Comparison of ENCODE assay signal across 21 cellular contexts in genomic region chr11:6672006-6672405, GRCh38. TPM values are rescaled to one million over a fixed set of nuclear protein-coding genes. Genes with fewer than 3 reads are reported as not detected.
DNase-seq lines count a peak whose midpoint lies in the region; ATAC-seq, FAIRE-seq and TF ChIP-seq lines count a peak whose summit lies in the region.
"Had no signal": no experiment of that assay in that cellular context is flagged by ENCODE, and none has a peak within 500 bp of the region (broad histone marks: within the 10 kb centered on the region; RNA-seq: fewer than 3 reads in every experiment).

No MANE protein-coding gene starts in this region.

- no peaks in the 10 kb centered on the region for H3K4me1 ChIP-seq in A549
- peaks cover 81% of the 10 kb centered on the region for H3K4me1 ChIP-seq in CD4-positive, alpha-beta memory T cell (ENCODE audit: insufficient read depth, low read length)
- peaks cover 0 to 7% (median 0%) of the 10 kb centered on the region in 3 donors for H3K4me1 ChIP-seq in gastroesophageal sphincter

- peak overlapping the region in 4 of 7 donors; percentile 36 to 73 (median 66) for H3K27ac Mint-ChIP-seq in CD4-positive, alpha-beta memory T cell
- peak overlapping the region; percentile 39 for H3K27ac Mint-ChIP-seq in T-helper 17 cell
- H3K27ac Mint-ChIP-seq in activated naive CD8-positive, alpha-beta T cell treated with anti-CD3 and anti-CD28 coated beads for 36 hours = peak overlapping the region; percentile 23
- H3K27ac Mint-ChIP-seq: IgD-negative memory B cell had no signal

- no peaks in the 10 kb centered on the region for H3K27me3 Mint-ChIP-seq in CD4-positive, alpha-beta memory T cell
- H3K27me3 Mint-ChIP-seq in T-helper 17 cell = no peaks in the 10 kb centered on the region
- no peaks in the 10 kb centered on the region for H3K27me3 Mint-ChIP-seq in activated naive CD8-positive, alpha-beta T cell treated with anti-CD3 and anti-CD28 coated beads for 36 hours
- H3K27me3 Mint-ChIP-seq: IgD-negative memory B cell had no signal

- no peaks in the 10 kb centered on the region for H3K27me3 ChIP-seq in CD4-positive, alpha-beta memory T cell (ENCODE audit: insufficient read depth, low read length)
- H3K27me3 ChIP-seq in gastroesophageal sphincter = no peaks in the 10 kb centered on the region
- H3K27me3 ChIP-seq: Peyer's patch had no signal

- TF ChIP-seq RAD21 in A549 (conservative IDR thresholded peaks at IDR 0.05 in 1 of 2, IDR thresholded peaks at IDR 0.05 in 1 of 2) = no peak

- peaks cover 52 to 87% (median 67%) of the 10 kb centered on the region in 4 donors for H3K4me1 Mint-ChIP-seq in CD4-positive, alpha-beta memory T cell
- peaks cover 46% of the 10 kb centered on the region for H3K4me1 Mint-ChIP-seq in T-helper 17 cell
- H3K4me1 Mint-ChIP-seq in activated naive CD8-positive, alpha-beta T cell treated with anti-CD3 and anti-CD28 coated beads for 36 hours = peaks cover 52% of the 10 kb centered on the region

- H3K4me3 Mint-ChIP-seq in CD4-positive, alpha-beta memory T cell = peak overlapping the region in 6 of 8 donors; percentile 5 to 78 (median 56)
- H3K4me3 Mint-ChIP-seq in T-helper 17 cell = no peak overlapping the region
- H3K4me3 Mint-ChIP-seq in activated naive CD8-positive, alpha-beta T cell treated with anti-CD3 and anti-CD28 coated beads for 36 hours = no peak overlapping the region
- H3K4me3 Mint-ChIP-seq: IgD-negative memory B cell had no signal

- TF ChIP-seq CTCF in A549 (IDR thresholded peaks at IDR 0.05) = no peak
- TF ChIP-seq CTCF in gastroesophageal sphincter (IDR thresholded peaks at IDR 0.05) = no peak

- H3K27ac ChIP-seq in A549 = no peak overlapping the region
- no peak overlapping the region for H3K27ac ChIP-seq in CD4-positive, alpha-beta memory T cell (ENCODE audit: low read depth, low read length)
- no peak overlapping the region for H3K27ac ChIP-seq in gastroesophageal sphincter
- H3K27ac ChIP-seq: Peyer's patch had no signal

- H3K4me3 ChIP-seq in A549 = no peak overlapping the region
- H3K4me3 ChIP-seq in CD4-positive, alpha-beta memory T cell (ENCODE audit: low read length in 2 of 2) = no peak overlapping the region
- H3K4me3 ChIP-seq in gastroesophageal sphincter = no peak overlapping the region
- H3K4me3 ChIP-seq: GM12878, Peyer's patch had no signal

- CTCF ChIA-PET in A549 (lab: Yijun Ruan, JAX) = interaction anchor here (0.9 to 2.0 kb wide), 3 partner anchors 10 to 309 kb away, joined by 3 to 6 read pairs (median 6); no protein-coding TSS in a partner anchor
- CTCF ChIA-PET in CD4-positive, alpha-beta memory T cell (lab: Charles Lee; ENCODE audit: partially characterized antibody) = interaction anchor here (0.8 to 6.6 kb wide), 9 partner anchors 11 to 143 kb away, joined by 3 to 64 read pairs (median 7); partner anchors contain the start of genes ILK, MRPL17, TAF10 and TPP1

- no peak for FAIRE-seq in A549 (lab: Jason Lieb, UNC)
- FAIRE-seq: GM12878 had no signal

- H3K4me2 ChIP-seq in A549 = no peak overlapping the region

- WGBS in A549 (ENCODE audit: missing lambda C conversion rate) = 85% methylated on average over 2 of the region's 2 CpGs
- WGBS in gastroesophageal sphincter (ENCODE audit: low coverage in 1 of 2), 2 donors = 100% methylated on average over 2 of the region's 2 CpGs; no CpG with 5 or more reads in 1 of the 2 donors

- no peak for TF ChIP-seq EP300 in A549 (IDR thresholded peaks at IDR 0.05)
- TF ChIP-seq EP300 in gastroesophageal sphincter (IDR thresholded peaks at IDR 0.05) = no peak

- TF ChIP-seq POLR2A in A549 (IDR thresholded peaks at IDR 0.05; ENCODE audit: low read length) (no peak), gastroesophageal sphincter (IDR thresholded peaks at IDR 0.05) (no peak)

- no peaks in the 10 kb centered on the region for H3K36me3 ChIP-seq in CD4-positive, alpha-beta memory T cell (ENCODE audit: insufficient read depth, low read length)
- H3K36me3 ChIP-seq in gastroesophageal sphincter = no peaks in the 10 kb centered on the region
- H3K36me3 ChIP-seq: Peyer's patch had no signal

- intact Hi-C loops in CD4-positive, alpha-beta memory T cell (cut with micrococcal nuclease) = no loop called here

- H3K9me3 Mint-ChIP-seq in CD4-positive, alpha-beta memory T cell = peaks cover 0 to 3% (median 0%) of the 10 kb centered on the region in 8 donors
- peaks cover 6% of the 10 kb centered on the region for H3K9me3 Mint-ChIP-seq in activated naive CD8-positive, alpha-beta T cell treated with anti-CD3 and anti-CD28 coated beads for 36 hours
- H3K9me3 Mint-ChIP-seq: CD8-positive, alpha-beta T cell; IgD-negative memory B cell had no signal

- POLR2A ChIA-PET in A549 (lab: Yijun Ruan, JAX) = interaction anchor here (0.6 to 1.0 kb wide), 2 partner anchors 11 to 164 kb away, joined by 3 read pairs; partner anchors contain the start of gene MRPL17
- POLR2A ChIA-PET in CD4-positive, alpha-beta memory T cell (lab: Charles Lee; ENCODE audit: partially characterized antibody) = interaction anchor here (1.0 to 6.1 kb wide), 13 partner anchors 8 to 263 kb away, joined by 3 to 55 read pairs (median 5); partner anchors contain the start of genes MRPL17, TAF10 and TPP1

- DNase-seq in A549 (ENCODE audit: low read depth in 1 of 2, low spot score in 1 of 2) = no peak
- DNase-seq in CD4-positive, alpha-beta memory T cell = no peak
- no peak for DNase-seq in T-helper 17 cell
- no peak for DNase-seq in activated naive CD8-positive, alpha-beta T cell treated with anti-CD3 and anti-CD28 coated beads for 36 hours
- no peak for DNase-seq in NCI-H446 treated with DMSO at 0.1 percent for 48 hours (lab: John Stamatoyannopoulos, UW)
- DNase-seq in mesenteric fat pad (ENCODE audit: low spot score) = no peak
- DNase-seq: CD8-positive, alpha-beta T cell; DND-41; H7; Kasumi-1; MM.1S; NCI-H1048; NCI-H1417 treated with DMSO at 0.1 percent for 48 hours; NCI-H187; NCI-H510A; NCI-H748 treated with DMSO at 0.1 percent for 48 hours; Peyer's patch had no signal

- H3K36me3 Mint-ChIP-seq in CD4-positive, alpha-beta memory T cell = no peaks in the 10 kb centered on the region
- H3K36me3 Mint-ChIP-seq in T-helper 17 cell (ENCODE audit: low read depth) = no peaks in the 10 kb centered on the region
- peaks cover 7% of the 10 kb centered on the region for H3K36me3 Mint-ChIP-seq in activated naive CD8-positive, alpha-beta T cell treated with anti-CD3 and anti-CD28 coated beads for 36 hours
- H3K36me3 Mint-ChIP-seq: CD8-positive, alpha-beta T cell had no signal

- H3K9me3 ChIP-seq in A549 (no peaks in the 10 kb centered on the region), T-helper 17 cell (ENCODE audit: control insufficient read depth, low read length, poor library complexity, severe bottlenecking) (no peaks in the 10 kb centered on the region), gastroesophageal sphincter (no peaks in the 10 kb centered on the region)
- H3K9me3 ChIP-seq in CD4-positive, alpha-beta memory T cell (ENCODE audit: control insufficient read depth in 1 of 2, low read length in 2 of 2) = no peaks in the 10 kb centered on the region
- H3K9me3 ChIP-seq: Peyer's patch had no signal

- ATAC-seq in A549 (no peak), T-helper 17 cell (no peak), gastroesophageal sphincter (no peak)
- ATAC-seq: CD8-positive, alpha-beta T cell; GM12878; SK-N-SH treated with all-trans-retinoic acid at 6 μM for 48 hours had no signal

RNA-seq across cellular contexts. Expression of gene MRPL17, which starts 11.1 kb away (rescaled TPM):
- polyA plus RNA-seq in A549 (2011; rRNA removed) (96.8 and 107 TPM in 2 replicates), A549 (2017; fragmentation: RNase III; extraction: RNeasy Plus Mini Kit Qiagen cat#74134 plus additional on column Dnase treatment) (127 to 132 TPM (median 128 TPM) in 3 replicates)
- polyA plus RNA-seq in A549 (2012; cell fraction: cytosol; rRNA removed) = 101 and 115 TPM in 2 replicates
- 57.5 and 58.2 TPM in 2 replicates for polyA plus RNA-seq in A549 (2012; cell fraction: nucleus; rRNA removed)
- polyA minus RNA-seq in A549 (2011; rRNA and poly(A)+ RNA removed) = 51.0 and 66.0 TPM in 2 replicates
- total RNA-seq in CD4-positive, alpha-beta memory T cell = 10 to 100 TPM; 33.4 to 36.9 TPM
- 10 to 100 TPM; 12.7 to 42.6 TPM for polyA plus RNA-seq in CD4-positive, alpha-beta memory T cell
- total RNA-seq in T-helper 17 cell (10 to 100 TPM; 10.9 TPM), gastroesophageal sphincter (10 to 100 TPM; 12.6 to 35.0 (median 18.6) TPM), mesenteric fat pad (42.2 TPM)
- total RNA-seq in activated naive CD8-positive, alpha-beta T cell treated with anti-CD3 and anti-CD28 coated beads for 36 hours = 100 to 1,000 TPM; 141 to 143 TPM

RNA-seq across cellular contexts. Expression of gene DCHS1, which starts 16.4 kb away (rescaled TPM):
- 0.06 and 0.08 TPM in 2 replicates for polyA plus RNA-seq in A549 (2011; rRNA removed)
- polyA plus RNA-seq in A549 (2012; cell fraction: cytosol; rRNA removed) = 0.07 and 0.10 TPM in 2 replicates
- 0.28 and 0.35 TPM in 2 replicates for polyA plus RNA-seq in A549 (2012; cell fraction: nucleus; rRNA removed)
- polyA plus RNA-seq in A549 (2017; fragmentation: RNase III; extraction: RNeasy Plus Mini Kit Qiagen cat#74134 plus additional on column Dnase treatment) = 0.04 to 0.07 TPM (median 0.06 TPM) in 3 replicates
- polyA minus RNA-seq in A549 (2011; rRNA and poly(A)+ RNA removed) = 0.12 and 0.24 TPM in 2 replicates
- 1 to 10 TPM; 6.4 to 6.7 TPM for total RNA-seq in CD4-positive, alpha-beta memory T cell
- polyA plus RNA-seq in CD4-positive, alpha-beta memory T cell = 1 to 10 TPM in 1 of 2 donors, under 1 TPM in 1; 0.47 to 2.5 TPM
- total RNA-seq in T-helper 17 cell = 1 to 10 TPM; 1.8 to 8.0 TPM
- 1 to 10 TPM; 1.3 to 1.4 TPM for total RNA-seq in activated naive CD8-positive, alpha-beta T cell treated with anti-CD3 and anti-CD28 coated beads for 36 hours
- total RNA-seq in gastroesophageal sphincter = 10 to 100 TPM; 22.2 to 59.8 (median 37.8) TPM
- total RNA-seq in mesenteric fat pad = 23.0 TPM

RNA-seq across cellular contexts. Expression of gene TPP1, which starts 52.8 kb away (rescaled TPM):
- polyA plus RNA-seq in A549 (2011; rRNA removed) = 53.2 and 63.0 TPM in 2 replicates
- polyA plus RNA-seq in A549 (2012; cell fraction: cytosol; rRNA removed) = 29.5 and 35.1 TPM in 2 replicates
- polyA plus RNA-seq in A549 (2012; cell fraction: nucleus; rRNA removed) = 56.8 and 86.6 TPM in 2 replicates
- polyA plus RNA-seq in A549 (2017; fragmentation: RNase III; extraction: RNeasy Plus Mini Kit Qiagen cat#74134 plus additional on column Dnase treatment) = 32.3 to 41.6 TPM (median 40.7 TPM) in 3 replicates
- polyA minus RNA-seq in A549 (2011; rRNA and poly(A)+ RNA removed) = 55.1 and 65.6 TPM in 2 replicates
- total RNA-seq in CD4-positive, alpha-beta memory T cell = 100 to 1,000 TPM; 194 to 198 TPM
- polyA plus RNA-seq in CD4-positive, alpha-beta memory T cell = 100 to 1,000 TPM; 103 to 144 TPM
- 10 to 100 TPM; 77.1 to 84.6 TPM for total RNA-seq in T-helper 17 cell
- total RNA-seq in activated naive CD8-positive, alpha-beta T cell treated with anti-CD3 and anti-CD28 coated beads for 36 hours = 10 to 100 TPM; 30.7 to 33.7 TPM
- total RNA-seq in gastroesophageal sphincter = 10 to 100 TPM; 67.6 to 84.4 (median 76.9) TPM
- total RNA-seq in mesenteric fat pad = 133 TPM

RNA-seq across cellular contexts. Expression of gene TAF10, which starts 60.0 kb away (rescaled TPM):
- polyA plus RNA-seq in A549 (2011; rRNA removed) (174 and 242 TPM in 2 replicates), A549 (2017; fragmentation: RNase III; extraction: RNeasy Plus Mini Kit Qiagen cat#74134 plus additional on column Dnase treatment) (124 to 138 TPM (median 135 TPM) in 3 replicates)
- 206 and 229 TPM in 2 replicates for polyA plus RNA-seq in A549 (2012; cell fraction: cytosol; rRNA removed)
- polyA plus RNA-seq in A549 (2012; cell fraction: nucleus; rRNA removed) = 128 and 138 TPM in 2 replicates
- 170 and 186 TPM in 2 replicates for polyA minus RNA-seq in A549 (2011; rRNA and poly(A)+ RNA removed)
- 100 to 1,000 TPM; 116 to 120 TPM for total RNA-seq in CD4-positive, alpha-beta memory T cell
- 100 to 1,000 TPM; 171 to 367 TPM for polyA plus RNA-seq in CD4-positive, alpha-beta memory T cell
- total RNA-seq in T-helper 17 cell (100 to 1,000 TPM; 124 to 132 TPM), gastroesophageal sphincter (10 to 100 TPM; 21.7 to 41.1 (median 35.4) TPM), mesenteric fat pad (142 TPM)
- 100 to 1,000 TPM; 156 to 160 TPM for total RNA-seq in activated naive CD8-positive, alpha-beta T cell treated with anti-CD3 and anti-CD28 coated beads for 36 hours

Comparison
In these comparisons a context has a peak if more than half of its experiments do, and no peak if none do; other contexts are left out.
1. H3K4me3 Mint-ChIP-seq: peak in CD4-positive, alpha-beta memory T cell (6 of 8); none in T-helper 17 cell (single experiment) and activated naive CD8-positive, alpha-beta T cell treated with anti-CD3 and anti-CD28 coated beads for 36 hours (single experiment).
2. Peak in every context shown above with its lines, with median percentiles within 50 percentile points of each other: H3K27ac Mint-ChIP-seq.